21 cellular contexts compared by ENCODE assay signal in genomic region chr16:1890024-1890700, GRCh38. TPM values are rescaled to one million over a fixed set of nuclear protein-coding genes. Genes with fewer than 3 reads are reported as not detected.
"Had no signal": no experiment of that assay in that cellular context is flagged by ENCODE, and none has a peak within 500 bp of the region (broad histone marks: within the 10 kb centered on the region; RNA-seq: fewer than 3 reads in every experiment).

No MANE protein-coding gene starts in this region.

- H3K27ac ChIP-seq: coronary artery, gastrocnemius medialis, left ventricle myocardium inferior, prostate gland, right atrium auricular region, tibial artery had no signal

- H3K4me3 ChIP-seq: coronary artery, gastrocnemius medialis, left ventricle myocardium inferior, prostate gland, right atrium auricular region, tibial artery had no signal

- H3K27me3 ChIP-seq: right atrium auricular region had no signal

- H3K9me3 ChIP-seq: gastrocnemius medialis, left ventricle myocardium inferior, prostate gland, right atrium auricular region, tibial artery had no signal

- FAIRE-seq: urothelium cell line had no signal

- DNase-seq: activated CD4-positive, alpha-beta T cell treated with anti-CD3 and anti-CD28 coated beads, Interleukin-2, amount 10 ng/mL, durations not matched to agents 24 days and 14 days; activated CD8-positive, alpha-beta T cell treated with anti-CD3 and anti-CD28 coated beads for 36 hours; activated naive CD4-positive, alpha-beta T cell treated with anti-CD3 and anti-CD28 coated beads for 36 hours; activated T-cell treated with anti-CD3 and anti-CD28 coated beads, Interleukin-2, amount 50 U/mL, for 24 hours; effector CD4-positive, alpha-beta T cell; gastrocnemius medialis; kidney glomerular epithelial cell; left ventricle myocardium inferior; naive B cell; stimulated activated CD4-positive, alpha-beta T cell treated with anti-CD3 and anti-CD28 coated beads, Interleukin-2, amount 100 ng/mL, for 24 hours; stimulated activated naive CD8-positive, alpha-beta T cell treated with anti-CD3 and anti-CD28 coated beads, Interleukin-15, Interleukin-2, amounts not matched to agents 100 U/mL and 50 U/mL, for 24 hours; substantia nigra; tibial artery had no signal

- H3K4me1 ChIP-seq: gastrocnemius medialis, left ventricle myocardium inferior, prostate gland, right atrium auricular region, tibial artery had no signal

- H3K36me3 ChIP-seq: gastrocnemius medialis, left ventricle myocardium inferior, prostate gland, right atrium auricular region, tibial artery had no signal

RNA-seq across cellular contexts. Expression of gene MEIOB, which starts 18.2 kb away (rescaled TPM):
- total RNA-seq: activated CD4-positive, alpha-beta T cell treated with anti-CD3 and anti-CD28 coated beads, Interleukin-2, amount 10 ng/mL, durations not matched to agents 24 days and 14 days; activated T-helper 2 cell treated with anti-CD3 and anti-CD28 coated beads, Interferon-gamma antibody, Interleukin-2, Interleukin-4, amounts not matched to agents 10 μg/mL and 5 μg/mL and 100 μg/mL, durations not matched to agents 14 hours and 24 hours and 36 hours; gastrocnemius medialis; left ventricle myocardium inferior; mononuclear cell; neural crest cell; osteoblast; right atrium auricular region had no signal

RNA-seq across cellular contexts. Expression of gene HS3ST6, which starts 28.1 kb away (rescaled TPM):
- total RNA-seq: activated CD4-positive, alpha-beta T cell treated with anti-CD3 and anti-CD28 coated beads, Interleukin-2, amount 10 ng/mL, durations not matched to agents 24 days and 14 days; activated CD8-positive, alpha-beta T cell treated with anti-CD3 and anti-CD28 coated beads for 36 hours; activated naive CD4-positive, alpha-beta T cell treated with anti-CD3 and anti-CD28 coated beads for 36 hours; activated T-helper 2 cell treated with anti-CD3 and anti-CD28 coated beads, Interferon-gamma antibody, Interleukin-2, Interleukin-4, amounts not matched to agents 10 μg/mL and 5 μg/mL and 100 μg/mL, durations not matched to agents 14 hours and 24 hours and 36 hours; gastrocnemius medialis; left ventricle myocardium inferior; mononuclear cell; neural crest cell; osteoblast; right atrium auricular region had no signal
